In the genomic region with DNA sequence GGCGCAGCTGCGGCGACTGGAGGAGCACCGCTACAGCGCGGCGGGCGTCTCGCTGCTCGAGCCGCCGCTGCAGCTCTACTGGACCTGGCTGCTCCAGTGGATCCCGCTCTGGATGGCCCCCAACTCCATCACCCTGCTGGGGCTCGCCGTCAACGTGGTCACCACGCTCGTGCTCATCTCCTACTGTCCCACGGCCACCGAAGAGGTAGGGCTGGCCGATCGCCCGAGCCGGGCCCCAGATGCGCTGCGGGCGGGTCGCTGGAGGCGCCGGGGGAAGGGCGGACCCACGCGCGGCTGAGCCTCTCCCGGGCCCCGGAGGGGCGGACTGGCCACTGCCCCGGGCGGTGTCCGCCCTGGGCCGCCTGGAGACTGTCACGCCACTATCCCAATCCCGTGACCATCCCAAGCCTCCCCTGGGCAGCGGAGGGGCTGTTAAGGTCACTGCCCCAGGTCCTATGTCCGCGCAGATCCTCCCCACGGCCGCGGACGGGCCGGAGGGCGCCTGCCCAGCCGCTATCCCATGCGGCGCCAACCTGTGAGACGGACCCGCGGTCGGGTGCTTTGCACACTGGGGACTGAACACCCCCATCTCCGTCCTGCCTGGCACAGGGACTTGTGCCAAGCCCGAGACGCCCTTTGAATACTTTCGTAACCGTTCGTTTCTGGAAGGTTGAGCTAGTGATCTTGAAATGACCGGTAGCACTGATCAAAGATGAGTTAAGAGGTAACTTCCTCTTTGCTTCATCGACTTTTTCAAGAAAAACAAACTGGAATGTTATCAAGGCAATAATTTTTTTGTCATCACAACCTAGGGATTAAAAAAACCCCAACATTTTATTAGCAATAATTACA, we compare ENCODE assay signal across 8 cellular contexts. TPM values are rescaled to one million over a fixed set of nuclear protein-coding genes. Genes with fewer than 3 reads are reported as not detected.
DNase-seq lines count a peak whose midpoint lies in the region; ATAC-seq, FAIRE-seq and TF ChIP-seq lines count a peak whose summit lies in the region.

No MANE protein-coding gene starts in this region.

- no peak for FAIRE-seq in small intestine (lab: Jason Lieb, UNC)

- POLR2A ChIA-PET in T-cell (lab: Charles Lee), result no interaction called here

- CTCF ChIA-PET in T-cell (lab: Charles Lee), result interaction anchor here in 1 of 2 donors (0.8 to 1.4 kb wide), 3 partner anchors 16 to 283 kb away, joined by 3 to 4 read pairs (median 3); a partner anchor contains a TSS

- H3K27ac Mint-ChIP-seq in T-cell, result peak overlapping the region; percentile 76 to 82

- no peaks in the 10 kb centered on the region for H3K9me3 ChIP-seq in small intestine (ENCODE audit: control insufficient read depth, low read depth)

- H3K4me1 ChIP-seq in small intestine (ENCODE audit: control insufficient read depth in 2 of 2, insufficient read depth in 1 of 2, low read depth in 1 of 2, low read length in 1 of 2), result peaks cover 0 to 11% of the 10 kb centered on the region in 2 donors

- WGBS in small intestine, 3 donors, result 1 to 2% (median 1%) methylated on average over 41 to 67 of the region's 67 CpGs

- peaks cover 46 to 54% (median 52%) of the 10 kb centered on the region in 3 donors for H3K4me1 Mint-ChIP-seq in T-cell

- H3K27me3 ChIP-seq in kidney epithelial cell (ENCODE audit: control insufficient read depth, insufficient read depth, low read length) (no peaks in the 10 kb centered on the region), small intestine (ENCODE audit: control insufficient read depth in 2 of 2, insufficient read depth in 2 of 2, low read length in 2 of 2) (no peaks in the 10 kb centered on the region)

- no peak for TF ChIP-seq CTCF in choroid plexus epithelial cell (conservative IDR thresholded peaks at IDR 0.05; ENCODE audit: low read depth, low read length)
- TF ChIP-seq CTCF in kidney epithelial cell (IDR thresholded peaks at IDR 0.05; ENCODE audit: insufficient read depth, low read length, poor library complexity, severe bottlenecking), result no peak

- DNase-seq in GM03348 (ENCODE audit: low spot score) (peak; percentile 79), HK-2 (ENCODE audit: unreplicated experiment) (peak; percentile 51), T-cell (peak in 12 of 34 experiments; percentile 1 to 44 (median 6)), choroid plexus epithelial cell (ENCODE audit: low read depth) (peak; percentile 42), kidney epithelial cell (ENCODE audit: low read depth) (no peak), small intestine (peak; percentile 92), NCI-H2081 treated with DMSO at 0.1 percent for 48 hours (lab: John Stamatoyannopoulos, UW) (no peak)

- no peaks in the 10 kb centered on the region for H3K9me3 Mint-ChIP-seq in T-cell

- H3K36me3 ChIP-seq in kidney epithelial cell (ENCODE audit: control insufficient read depth, insufficient read depth, low read length) (no peaks in the 10 kb centered on the region), small intestine (ENCODE audit: control insufficient read depth in 2 of 2, insufficient read depth in 2 of 2, low read length in 2 of 2) (no peaks in the 10 kb centered on the region)

- peak; percentile 38 for ATAC-seq in GM21390 (IDR thresholded peaks at IDR 0.05; ENCODE audit: unreplicated experiment)
- ATAC-seq in T-cell (replicated peaks in 1 of 4), result peak; percentile 20 to 39 (median 32)

- no peaks in the 10 kb centered on the region for H3K27me3 Mint-ChIP-seq in T-cell

- H3K4me3 Mint-ChIP-seq in T-cell, result peak overlapping the region; percentile 83 to 93 (median 89)

- H3K36me3 Mint-ChIP-seq in T-cell, result no peaks in the 10 kb centered on the region

- H3K4me3 ChIP-seq in choroid plexus epithelial cell (ENCODE audit: low read depth, low read length) (peak overlapping the region; percentile 91), kidney epithelial cell (ENCODE audit: low read depth, low read length) (peak overlapping the region; percentile 66), small intestine (ENCODE audit: low read depth in 1 of 2, low read length in 2 of 2) (peak overlapping the region; percentile 73 to 86)

- H3K27ac ChIP-seq in small intestine (ENCODE audit: low read depth in 1 of 2, low read length in 1 of 2), result peak overlapping the region; percentile 93 to 99

RNA-seq across cellular contexts. Expression of a gene that starts 0.7 kb away (rescaled TPM):
- 10 to 100 TPM in 4 of 5 donors, 1 to 10 TPM in 1; 9.8 to 13.8 (median 11.9) TPM for total RNA-seq in T-cell
- 10.3 and 16.1 TPM in 2 replicates for total RNA-seq in kidney epithelial cell
- 100 to 1,000 TPM in 2 of 3 donors, 10 to 100 TPM in 1; 81.9 to 154 (median 106) TPM for polyA plus RNA-seq in small intestine

RNA-seq across cellular contexts. Expression of a gene that starts 41.1 kb away (rescaled TPM):
- total RNA-seq in T-cell, result under 1 TPM; 0.26 to 0.95 (median 0.69) TPM
- 0.07 TPM in 1 of 2 replicates, not detected in the other for total RNA-seq in kidney epithelial cell
- under 1 TPM in 1 of 3 donors, not detected in 2; 0.13 TPM for polyA plus RNA-seq in small intestine

Comparison
In these comparisons a context has a peak if more than half of its experiments do, and no peak if none do; other contexts are left out.
1. DNase-seq: peak in GM03348 (single experiment), HK-2 (single experiment), choroid plexus epithelial cell (single experiment) and small intestine (single experiment); none in kidney epithelial cell (single experiment) and NCI-H2081 treated with DMSO at 0.1 percent for 48 hours (single experiment).
2. Peak in every context shown above with its lines, with median percentiles within 50 percentile points of each other: H3K4me3 ChIP-seq.